8 cellular contexts compared by ENCODE assay signal in the genomic region with DNA sequence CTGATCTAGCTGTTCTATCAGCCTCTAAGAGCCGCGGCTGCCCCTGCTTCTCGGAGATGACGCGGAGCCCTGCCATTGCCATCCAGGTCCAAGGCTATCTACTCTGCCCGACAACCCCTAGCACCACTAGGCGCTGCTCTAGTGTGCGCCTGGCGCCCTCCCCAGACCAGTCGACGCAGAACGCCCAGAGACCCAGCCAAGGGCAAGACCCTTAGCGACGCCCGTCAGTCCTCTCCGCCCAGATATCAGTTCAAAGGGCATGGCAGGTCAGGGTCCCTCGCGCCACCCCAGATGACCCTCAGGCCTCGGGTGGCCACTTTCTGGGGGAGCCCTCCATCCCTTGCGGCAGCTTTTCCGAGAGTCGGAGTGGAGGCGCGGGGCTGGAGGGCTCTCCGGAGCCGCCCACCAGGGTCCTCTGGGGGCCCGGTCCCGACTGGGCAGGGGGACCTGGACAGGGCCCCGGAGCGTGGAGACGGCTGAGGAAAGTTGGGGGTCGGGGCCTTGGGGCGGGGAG. TPM values are rescaled to one million over a fixed set of nuclear protein-coding genes. Genes with fewer than 3 reads are reported as not detected.
A peak's percentile ranks its signal among the peaks of the same experiment; 100 is the strongest.
DNase-seq lines count a peak whose midpoint lies in the region; ATAC-seq and TF ChIP-seq lines count a peak whose summit lies in the region.

No MANE protein-coding gene starts in this region.

- 3% methylated on average over 32 of the region's 33 CpGs for WGBS in hepatocyte (ENCODE audit: low lambda C conversion rate, missing lambda C conversion rate)
- WGBS in prostate gland = 4% methylated on average over 24 of the region's 33 CpGs

- intact Hi-C loops in prostate gland (cut with DNase I) = loop anchor here (5.0 to 10.0 kb wide), 3 partner anchors 510 to 928 kb away; no protein-coding TSS in a partner anchor

- H3K4me3 ChIP-seq in GM12865 (ENCODE audit: low read depth, low read length) (no peak overlapping the region), WERI-Rb-1 (ENCODE audit: low read depth, low read length) (peak overlapping the region; percentile 84), hepatocyte (peak overlapping the region; percentile 75), prostate gland (peak overlapping the region; percentile 18 to 27)

- H3K27me3 ChIP-seq in WERI-Rb-1 (ENCODE audit: insufficient read depth, low read depth, severe bottlenecking) (no peaks in the 10 kb centered on the region), hepatocyte (peaks cover 38% of the 10 kb centered on the region), prostate gland (replicated peaks; ENCODE audit: insufficient read depth) (no peaks in the 10 kb centered on the region)

- TF ChIP-seq CTCF in GM12865 (IDR thresholded peaks at IDR 0.05; ENCODE audit: insufficient read depth, low read depth, low read length, missing control alignments) = no peak
- peak; percentile 95 for TF ChIP-seq CTCF in WERI-Rb-1 (IDR thresholded peaks at IDR 0.05; ENCODE audit: low read depth, low read length)
- peak; percentile 71 for TF ChIP-seq CTCF in hepatocyte (IDR thresholded peaks at IDR 0.05; ENCODE audit: poor library complexity)
- peak in 1 of 4 experiments; percentile 12 for TF ChIP-seq CTCF in prostate gland (IDR thresholded peaks at IDR 0.05)

- DNase-seq in GM12865 (ENCODE audit: low read depth) = peak; percentile 19
- peak; percentile 72 for DNase-seq in MV-4-11 (lab: John Stamatoyannopoulos, UW)
- peak; percentile 91 for DNase-seq in WERI-Rb-1
- peak; percentile 81 for DNase-seq in hepatocyte (ENCODE audit: low spot score)
- no peak for DNase-seq in prostate gland (ENCODE audit: low spot score)

- no peaks in the 10 kb centered on the region for H3K9me2 ChIP-seq in hepatocyte (replicated peaks; ENCODE audit: insufficient read depth)

- ATAC-seq in GM21619 (IDR thresholded peaks at IDR 0.05; ENCODE audit: unreplicated experiment) = no peak
- ATAC-seq in GM19463 (IDR thresholded peaks at IDR 0.05; ENCODE audit: unreplicated experiment) = no peak
- ATAC-seq in GM19397 (IDR thresholded peaks at IDR 0.05; ENCODE audit: unreplicated experiment) = no peak

- H3K9me3 ChIP-seq in WERI-Rb-1 (ENCODE audit: severe bottlenecking) = no peaks in the 10 kb centered on the region
- H3K9me3 ChIP-seq in hepatocyte (ENCODE audit: low read depth) = no peaks in the 10 kb centered on the region
- H3K9me3 ChIP-seq in prostate gland = no peaks in the 10 kb centered on the region

- peak overlapping the region; percentile 58 for H3K27ac ChIP-seq in WERI-Rb-1
- no peak overlapping the region for H3K27ac ChIP-seq in hepatocyte
- H3K27ac ChIP-seq in prostate gland = no peak overlapping the region

- H2AFZ ChIP-seq in hepatocyte = peak overlapping the region; percentile 91

- peak overlapping the region; percentile 100 for H3K4me2 ChIP-seq in hepatocyte

- H4K20me1 ChIP-seq in hepatocyte (ENCODE audit: insufficient read depth, poor library complexity, severe bottlenecking) = no peaks in the 10 kb centered on the region

- H3K79me2 ChIP-seq in hepatocyte = no peaks in the 10 kb centered on the region

- H3K36me3 ChIP-seq in WERI-Rb-1 (no peaks in the 10 kb centered on the region), hepatocyte (replicated peaks; ENCODE audit: insufficient read depth, low read depth) (no peaks in the 10 kb centered on the region), prostate gland (no peaks in the 10 kb centered on the region)

- TF ChIP-seq POLR2A in prostate gland (IDR thresholded peaks at IDR 0.05) = no peak

- H3K4me1 ChIP-seq in hepatocyte (ENCODE audit: insufficient read depth) (peaks cover 12% of the 10 kb centered on the region), prostate gland (replicated peaks) (no peaks in the 10 kb centered on the region)

RNA-seq across cellular contexts. Expression of a gene that starts 0.4 kb away (rescaled TPM):
- total RNA-seq in hepatocyte (19.7 and 27.0 TPM in 2 replicates), prostate gland (10 to 100 TPM in 1 of 2 donors, 1 to 10 TPM in 1; 3.5 to 60.3 TPM)
- polyA plus RNA-seq in hepatocyte = 23.0 and 23.5 TPM in 2 replicates
